ENCODE assay signal across 8 cellular contexts in genomic region chr17:78253946-78254672, GRCh38. TPM values are rescaled to one million over a fixed set of nuclear protein-coding genes. Genes with fewer than 3 reads are reported as not detected.
DNase-seq lines count a peak whose midpoint lies in the region; ATAC-seq and TF ChIP-seq lines count a peak whose summit lies in the region.

No MANE protein-coding gene starts in this region.

- no peaks in the 10 kb centered on the region for H3K36me3 Mint-ChIP-seq in neural crest cell (ENCODE audit: low read depth)

- H3K4me3 Mint-ChIP-seq in neural crest cell, result peak overlapping the region; percentile 65
- peak overlapping the region; percentile 82 to 84 for H3K4me3 Mint-ChIP-seq in stimulated activated naive CD8-positive, alpha-beta T cell treated with anti-CD3 and anti-CD28 coated beads, Interleukin-15, amount 100 ng/mL, for 72 hours

- H3K9me3 Mint-ChIP-seq in neural crest cell, result no peaks in the 10 kb centered on the region
- peaks cover 0 to 4% of the 10 kb centered on the region in 2 donors for H3K9me3 Mint-ChIP-seq in stimulated activated naive CD8-positive, alpha-beta T cell treated with anti-CD3 and anti-CD28 coated beads, Interleukin-15, amount 100 ng/mL, for 72 hours

- peaks cover 31% of the 10 kb centered on the region for H3K4me1 Mint-ChIP-seq in neural crest cell
- H3K4me1 Mint-ChIP-seq in stimulated activated naive CD8-positive, alpha-beta T cell treated with anti-CD3 and anti-CD28 coated beads, Interleukin-15, amount 100 ng/mL, for 72 hours, result peaks cover 83% of the 10 kb centered on the region

- no peak overlapping the region for H3K27ac Mint-ChIP-seq in neural crest cell (ENCODE audit: unreplicated experiment)
- peak overlapping the region; percentile 72 to 82 for H3K27ac Mint-ChIP-seq in stimulated activated naive CD8-positive, alpha-beta T cell treated with anti-CD3 and anti-CD28 coated beads, Interleukin-15, amount 100 ng/mL, for 72 hours

- TF ChIP-seq CTCF in AG10803 (conservative IDR thresholded peaks at IDR 0.05; ENCODE audit: low read length) (no peak), neural crest cell (conservative IDR thresholded peaks at IDR 0.05) (no peak)

- peak overlapping the region; percentile 38 for H3K27ac ChIP-seq in SJCRH30

- H3K27me3 Mint-ChIP-seq in neural crest cell (ENCODE audit: low read depth), result no peaks in the 10 kb centered on the region
- no peaks in the 10 kb centered on the region for H3K27me3 Mint-ChIP-seq in stimulated activated naive CD8-positive, alpha-beta T cell treated with anti-CD3 and anti-CD28 coated beads, Interleukin-15, amount 100 ng/mL, for 72 hours

- H3K27me3 ChIP-seq in SJCRH30, result no peaks in the 10 kb centered on the region

- no peaks in the 10 kb centered on the region for H3K36me3 ChIP-seq in SJCRH30

- H3K9me3 ChIP-seq in SJCRH30 (replicated peaks), result no peaks in the 10 kb centered on the region

- H3K4me1 ChIP-seq in SJCRH30, result peaks cover 20% of the 10 kb centered on the region

- peak overlapping the region; percentile 78 for H3K4me3 ChIP-seq in AG10803 (ENCODE audit: low read length)
- H3K4me3 ChIP-seq in SJCRH30, result peak overlapping the region; percentile 67

- peak; percentile 59 for ATAC-seq in GM19351 (IDR thresholded peaks at IDR 0.05; ENCODE audit: unreplicated experiment)
- ATAC-seq in stimulated activated naive CD8-positive, alpha-beta T cell treated with anti-CD3 and anti-CD28 coated beads, Interleukin-15, amount 100 ng/mL, for 72 hours, result peak; percentile 70

- DNase-seq in AG10803 (ENCODE audit: low read depth) (peak; percentile 73), LoVo (ENCODE audit: low spot score) (peak; percentile 84), SJCRH30 (peak; percentile 93 to 95), foreskin melanocyte (peak; percentile 59), neural crest cell (ENCODE audit: low read depth, low spot score) (peak; percentile 85)
- peak; percentile 46 to 80 (median 64) for DNase-seq in activated naive CD4-positive, alpha-beta T cell (lab: John Stamatoyannopoulos, UW)
- DNase-seq in stimulated activated naive CD8-positive, alpha-beta T cell treated with anti-CD3 and anti-CD28 coated beads, Interleukin-15, amount 100 ng/mL, for 72 hours, result peak; percentile 80 to 83

RNA-seq across cellular contexts. Expression of gene TMEM235, which starts 22.7 kb away (rescaled TPM):
- 0.10 TPM in 1 of 2 replicates, not detected in the other for total RNA-seq in SJCRH30 (2014; rRNA removed; shearing (Covaris generic))
- not detected in 2 replicates for total RNA-seq in neural crest cell

RNA-seq across cellular contexts. Expression of gene BIRC5, which starts 40.1 kb away (rescaled TPM):
- total RNA-seq in SJCRH30 (2014; rRNA removed; shearing (Covaris generic)), result 248 and 255 TPM in 2 replicates
- 123 and 134 TPM in 2 replicates for total RNA-seq in neural crest cell

Comparison
In these comparisons a context has a peak if more than half of its experiments do, and no peak if none do; other contexts are left out.
1. Peak in every context shown above with its lines: DNase-seq, ATAC-seq, H3K4me3 ChIP-seq and H3K27ac ChIP-seq.